9 cellular contexts compared by ENCODE assay signal in the genomic region with DNA sequence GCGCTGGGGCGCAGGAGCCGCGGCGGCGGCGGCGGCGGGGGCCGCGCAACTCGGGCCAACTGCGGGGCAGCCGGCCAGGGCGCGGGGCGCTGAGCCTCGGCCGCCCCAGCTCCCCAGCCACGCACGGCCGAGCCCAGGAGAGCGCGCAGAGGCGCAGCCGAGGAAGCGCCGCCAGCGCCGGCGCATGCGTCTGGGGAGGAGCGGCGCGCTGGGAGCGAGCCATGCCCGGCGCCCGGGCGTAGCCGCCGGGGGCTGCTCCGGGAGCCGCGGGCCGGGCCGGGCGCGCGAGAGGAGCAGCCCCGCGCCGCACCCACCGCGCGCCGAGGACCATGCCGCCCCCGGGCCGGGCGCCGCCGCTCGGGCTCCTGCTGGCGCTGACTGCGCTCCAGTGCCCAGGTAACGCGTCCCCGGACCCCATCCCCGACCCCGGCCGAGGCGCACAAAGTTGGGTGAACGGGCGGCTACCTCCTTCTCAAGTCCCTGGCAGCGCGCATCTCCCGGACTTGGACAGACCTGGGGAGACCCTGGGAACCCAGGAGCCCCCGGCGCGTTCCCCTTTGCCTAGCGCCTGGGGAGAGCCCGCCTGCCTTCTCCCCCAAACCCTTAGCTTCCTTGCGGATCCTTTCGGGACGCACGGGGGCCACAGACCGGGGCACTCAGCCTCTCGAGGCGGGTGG. TPM values are rescaled to one million over a fixed set of nuclear protein-coding genes. Genes with fewer than 3 reads are reported as not detected.
A peak's percentile ranks its signal among the peaks of the same experiment; 100 is the strongest.
DNase-seq lines count a peak whose midpoint lies in the region; ATAC-seq, FAIRE-seq and TF ChIP-seq lines count a peak whose summit lies in the region.
"Had no signal": no experiment of that assay in that cellular context is flagged by ENCODE, and none has a peak within 500 bp of the region (broad histone marks: within the 10 kb centered on the region; RNA-seq: fewer than 3 reads in every experiment).

No MANE protein-coding gene starts in this region.

- no peaks in the 10 kb centered on the region for H3K79me2 ChIP-seq in Karpas-422 (ENCODE audit: low read length)

- 0 out of 2 replicates have a peak, but pooled peaks cover 7% of the 10 kb centered on the region for H4K20me1 ChIP-seq in Karpas-422 (ENCODE audit: insufficient read depth, low read depth, low read length)

- TF ChIP-seq CTCF in D721Med (IDR thresholded peaks at IDR 0.05; ENCODE audit: insufficient read depth, missing control alignments) (no peak), uterus (IDR thresholded peaks at IDR 0.05) (no peak)

- no peak overlapping the region for H3K4me2 ChIP-seq in Karpas-422 (ENCODE audit: low read depth, low read length, poor library complexity, severe bottlenecking)

- no peaks in the 10 kb centered on the region for H3K9me2 ChIP-seq in Karpas-422 (replicated peaks; ENCODE audit: insufficient read depth, low read length)

- no peak for TF ChIP-seq POLR2A in uterus (IDR thresholded peaks at IDR 0.05)

- no peaks in the 10 kb centered on the region for H3K27me3 ChIP-seq in Karpas-422 (ENCODE audit: low read length)
- peaks cover 31 to 36% of the 10 kb centered on the region in 2 donors for H3K27me3 ChIP-seq in stomach smooth muscle (ENCODE audit: control insufficient read depth in 1 of 2, insufficient read depth in 2 of 2, low read length in 2 of 2)
- peaks cover 0 to 31% of the 10 kb centered on the region in 2 donors for H3K27me3 ChIP-seq in uterus

- FAIRE-seq in D721Med (lab: Jason Lieb, UNC), result no peak

- H3K4me1 ChIP-seq in Karpas-422 (ENCODE audit: low read length) (peaks cover 20% of the 10 kb centered on the region), stomach smooth muscle (ENCODE audit: control insufficient read depth, insufficient read depth, low read length) (peaks cover 26% of the 10 kb centered on the region), uterus (peaks cover 0 to 13% of the 10 kb centered on the region in 2 donors)

- no peak overlapping the region for H2AFZ ChIP-seq in Karpas-422 (ENCODE audit: low read length)

- H3K9ac ChIP-seq in Karpas-422 (ENCODE audit: low read length), result no peak overlapping the region
- no peak overlapping the region for H3K9ac ChIP-seq in stomach smooth muscle (ENCODE audit: low read length in 2 of 2)

- intact Hi-C loops in uterus (cut with DNase I; ENCODE audit: low total_unique reads), result no loop called here

- DNase-seq in NCI-H748 (lab: John Stamatoyannopoulos, UW; ENCODE audit: unreplicated experiment) (peak; percentile 78), NCI-H748 treated with DMSO at 0.1 percent for 48 hours (lab: John Stamatoyannopoulos, UW) (no peak), Karpas-422 (no peak), germinal center (ENCODE audit: low spot score) (peak; percentile 17), D721Med (ENCODE audit: insufficient read length, low spot score) (no peak), uterus (no peak)

- no peak for ATAC-seq in GM19463 (IDR thresholded peaks at IDR 0.05; ENCODE audit: unreplicated experiment)

- H3K9me3 ChIP-seq in Karpas-422 (ENCODE audit: low read length) (no peaks in the 10 kb centered on the region), stomach smooth muscle (ENCODE audit: control insufficient read depth in 2 of 2, low read length in 2 of 2) (no peaks in the 10 kb centered on the region), uterus (no peaks in the 10 kb centered on the region)

- H3K27ac ChIP-seq in Karpas-422 (ENCODE audit: low read length), result no peak overlapping the region
- no peak overlapping the region for H3K27ac ChIP-seq in stomach smooth muscle (ENCODE audit: low read length)
- no peak overlapping the region for H3K27ac ChIP-seq in uterus
- H3K27ac ChIP-seq: VCaP had no signal

- H3K36me3 ChIP-seq in Karpas-422 (ENCODE audit: insufficient read depth, low read length) (no peaks in the 10 kb centered on the region), stomach smooth muscle (ENCODE audit: control insufficient read depth in 2 of 2, insufficient read depth in 2 of 2, low read length in 2 of 2) (no peaks in the 10 kb centered on the region), uterus (no peaks in the 10 kb centered on the region)

- H3K4me3 ChIP-seq in Karpas-422 (ENCODE audit: low read length) (0 out of 2 replicates have a peak overlapping the region, but pooled peaks have one; percentile 30), stomach smooth muscle (ENCODE audit: low read length in 2 of 2) (peak overlapping the region; percentile 31 to 58), uterus (peak overlapping the region in 1 of 2 donors; percentile 8)

RNA-seq across cellular contexts. Expression of a gene that starts 0.4 kb away (rescaled TPM):
- total RNA-seq in Karpas-422 (2014; rRNA removed; shearing (Covaris generic); ENCODE audit: low replicate concordance), result 0.48 and 0.65 TPM in 2 replicates
- total RNA-seq in uterus, result 1 to 10 TPM in 2 of 4 donors, under 1 TPM in 1, not detected in 1; 0.29 to 3.3 (median 2.0) TPM

Comparison
In these comparisons a context has a peak if more than half of its experiments do, and no peak if none do; other contexts are left out.
1. DNase-seq: peak in NCI-H748 (single experiment) and germinal center (single experiment); none in NCI-H748 treated with DMSO at 0.1 percent for 48 hours (single experiment), Karpas-422 (single experiment), D721Med (single experiment) and uterus (0 of 2).